ENCODE assay signal across 7 cellular contexts in genomic region chr1:181608386-181608785, GRCh38.
"Had no signal": no experiment of that assay in that cellular context is flagged by ENCODE, and none has a peak within 500 bp of the region (broad histone marks: within the 10 kb centered on the region; RNA-seq: fewer than 3 reads in every experiment).

No MANE protein-coding gene starts in this region.

- H2AFZ ChIP-seq: GM23248 had no signal

- DNase-seq: GM23248, HCEC 1CT, IMR-90, KG1 had no signal

- H3K9ac ChIP-seq: GM23248 had no signal

- H3K27ac ChIP-seq: GM23248 had no signal

- H3K4me3 ChIP-seq: GM23248, K562 had no signal

- FAIRE-seq: HepG2, HTR-8/SVneo, K562 had no signal
